In genomic region chr17:58335779-58336455, GRCh38 we compare ENCODE assay signal across 9 cellular contexts. TPM values are rescaled to one million over a fixed set of nuclear protein-coding genes. Genes with fewer than 3 reads are reported as not detected.
DNase-seq lines count a peak whose midpoint lies in the region; ATAC-seq, FAIRE-seq and TF ChIP-seq lines count a peak whose summit lies in the region.
"Had no signal": no experiment of that assay in that cellular context is flagged by ENCODE, and none has a peak within 500 bp of the region (broad histone marks: within the 10 kb centered on the region; RNA-seq: fewer than 3 reads in every experiment).

No MANE protein-coding gene starts in this region.

- peak overlapping the region; percentile 99 for H3K4me3 ChIP-seq in mononuclear cell (ENCODE audit: low read length)
- peak overlapping the region; percentile 25 for H3K4me3 ChIP-seq in upper lobe of right lung

- DNase-seq in GM18507 (ENCODE audit: extremely low spot score, insufficient read length, low read depth) (no peak), NOMO-1 treated with DMSO at 0.1 percent for 48 hours (lab: John Stamatoyannopoulos, UW; ENCODE audit: unreplicated experiment) (peak; percentile 93), upper lobe of right lung (peak; percentile 61), NCI-H82 treated with DMSO at 0.1 percent for 48 hours (lab: John Stamatoyannopoulos, UW; ENCODE audit: unreplicated experiment) (no peak), NCI-H524 (lab: John Stamatoyannopoulos, UW) (no peak)
- peak; percentile 77 for DNase-seq in activated T-helper 1 cell treated with anti-CD3 and anti-CD28 coated beads, Interleukin-12 subunit alpha, Interleukin-12 subunit beta, Interleukin-2, Interleukin-4 antibody, amounts not matched to agents 30 ng/mL and 10 ng/mL and 1 ng/mL, durations not matched to agents 14 hours and 24 hours and 36 hours (ENCODE audit: low spot score)

- H3K27ac Mint-ChIP-seq in activated T-helper 1 cell treated with anti-CD3 and anti-CD28 coated beads, Interleukin-12 subunit alpha, Interleukin-12 subunit beta, Interleukin-2, Interleukin-4 antibody, amounts not matched to agents 30 ng/mL and 10 ng/mL and 1 ng/mL, durations not matched to agents 14 hours and 24 hours and 36 hours, result peak overlapping the region; percentile 99

- H3K4me1 Mint-ChIP-seq in activated T-helper 1 cell treated with anti-CD3 and anti-CD28 coated beads, Interleukin-12 subunit alpha, Interleukin-12 subunit beta, Interleukin-2, Interleukin-4 antibody, amounts not matched to agents 30 ng/mL and 10 ng/mL and 1 ng/mL, durations not matched to agents 14 hours and 24 hours and 36 hours (ENCODE audit: low read depth), result peaks cover 50% of the 10 kb centered on the region

- H3K27me3 ChIP-seq in mononuclear cell (ENCODE audit: insufficient read depth, low read length), result no peaks in the 10 kb centered on the region
- no peaks in the 10 kb centered on the region for H3K27me3 ChIP-seq in upper lobe of right lung

- H3K4me3 Mint-ChIP-seq in activated T-helper 1 cell treated with anti-CD3 and anti-CD28 coated beads, Interleukin-12 subunit alpha, Interleukin-12 subunit beta, Interleukin-2, Interleukin-4 antibody, amounts not matched to agents 30 ng/mL and 10 ng/mL and 1 ng/mL, durations not matched to agents 14 hours and 24 hours and 36 hours, result peak overlapping the region; percentile 100

- H3K4me1 ChIP-seq in mononuclear cell (ENCODE audit: insufficient read depth, low read length) (peaks cover 73% of the 10 kb centered on the region), upper lobe of right lung (peaks cover 42% of the 10 kb centered on the region)

- H3K9me3 Mint-ChIP-seq in activated T-helper 1 cell treated with anti-CD3 and anti-CD28 coated beads, Interleukin-12 subunit alpha, Interleukin-12 subunit beta, Interleukin-2, Interleukin-4 antibody, amounts not matched to agents 30 ng/mL and 10 ng/mL and 1 ng/mL, durations not matched to agents 14 hours and 24 hours and 36 hours, result no peaks in the 10 kb centered on the region

- peak overlapping the region; percentile 92 for H3K27ac ChIP-seq in upper lobe of right lung

- peaks cover 2% of the 10 kb centered on the region for H3K27me3 Mint-ChIP-seq in activated T-helper 1 cell treated with anti-CD3 and anti-CD28 coated beads, Interleukin-12 subunit alpha, Interleukin-12 subunit beta, Interleukin-2, Interleukin-4 antibody, amounts not matched to agents 30 ng/mL and 10 ng/mL and 1 ng/mL, durations not matched to agents 14 hours and 24 hours and 36 hours (ENCODE audit: insufficient read depth)

- ATAC-seq in upper lobe of right lung (no peak), esophagus mucosa (no peak)

- H3K9me3 ChIP-seq in mononuclear cell (ENCODE audit: low read depth, low read length) (no peaks in the 10 kb centered on the region), upper lobe of right lung (no peaks in the 10 kb centered on the region)

- no peaks in the 10 kb centered on the region for H3K36me3 ChIP-seq in upper lobe of right lung

- intact Hi-C loops in activated T-helper 1 cell treated with anti-CD3 and anti-CD28 coated beads, Interleukin-12 subunit alpha, Interleukin-12 subunit beta, Interleukin-2, Interleukin-4 antibody, amounts not matched to agents 30 ng/mL and 10 ng/mL and 1 ng/mL, durations not matched to agents 14 hours and 24 hours and 36 hours (cut with micrococcal nuclease), result loop anchor here (1.0 to 10.0 kb wide), 4 partner anchors 8 to 1501 kb away; partner anchors contain the start of genes RAD51C and TEX14
- intact Hi-C loops in upper lobe of right lung (cut with DNase I), result no loop called here

- no peak for TF ChIP-seq CTCF in upper lobe of right lung (IDR thresholded peaks at IDR 0.05)

- FAIRE-seq in GM18507 (lab: Jason Lieb, UNC), result peak; percentile 92
- FAIRE-seq: islet of Langerhans had no signal

- peaks cover 32% of the 10 kb centered on the region for H3K36me3 Mint-ChIP-seq in activated T-helper 1 cell treated with anti-CD3 and anti-CD28 coated beads, Interleukin-12 subunit alpha, Interleukin-12 subunit beta, Interleukin-2, Interleukin-4 antibody, amounts not matched to agents 30 ng/mL and 10 ng/mL and 1 ng/mL, durations not matched to agents 14 hours and 24 hours and 36 hours (ENCODE audit: low read depth)

RNA-seq across cellular contexts. Expression of gene TSPOAP1, which starts 7.3 kb away (rescaled TPM):
- 31.4 and 35.1 TPM in 2 replicates for total RNA-seq in activated T-helper 1 cell treated with anti-CD3 and anti-CD28 coated beads, Interleukin-12 subunit alpha, Interleukin-12 subunit beta, Interleukin-2, Interleukin-4 antibody, amounts not matched to agents 30 ng/mL and 10 ng/mL and 1 ng/mL, durations not matched to agents 14 hours and 24 hours and 36 hours
- total RNA-seq in mononuclear cell (22.4 TPM), upper lobe of right lung (21.0 TPM), esophagus mucosa (2.6 TPM)

RNA-seq across cellular contexts. Expression of gene SUPT4H1, which starts 16.1 kb away (rescaled TPM):
- total RNA-seq in activated T-helper 1 cell treated with anti-CD3 and anti-CD28 coated beads, Interleukin-12 subunit alpha, Interleukin-12 subunit beta, Interleukin-2, Interleukin-4 antibody, amounts not matched to agents 30 ng/mL and 10 ng/mL and 1 ng/mL, durations not matched to agents 14 hours and 24 hours and 36 hours, result 138 and 142 TPM in 2 replicates
- total RNA-seq in mononuclear cell, result 65.3 TPM
- 82.4 TPM for total RNA-seq in upper lobe of right lung
- 58.3 TPM for total RNA-seq in esophagus mucosa

RNA-seq across cellular contexts. Expression of gene MPO, which starts 55.2 kb away (rescaled TPM):
- total RNA-seq in activated T-helper 1 cell treated with anti-CD3 and anti-CD28 coated beads, Interleukin-12 subunit alpha, Interleukin-12 subunit beta, Interleukin-2, Interleukin-4 antibody, amounts not matched to agents 30 ng/mL and 10 ng/mL and 1 ng/mL, durations not matched to agents 14 hours and 24 hours and 36 hours, result not detected in 2 replicates
- total RNA-seq in mononuclear cell (0.42 TPM), upper lobe of right lung (0.35 TPM), esophagus mucosa (not detected)

Comparison
In these comparisons a context has a peak if more than half of its experiments do, and no peak if none do; other contexts are left out.
1. DNase-seq: peak in NOMO-1 treated with DMSO at 0.1 percent for 48 hours (single experiment), activated T-helper 1 cell treated with anti-CD3 and anti-CD28 coated beads, Interleukin-12 subunit alpha, Interleukin-12 subunit beta, Interleukin-2, Interleukin-4 antibody, amounts not matched to agents 30 ng/mL and 10 ng/mL and 1 ng/mL, durations not matched to agents 14 hours and 24 hours and 36 hours (single experiment) and upper lobe of right lung (single experiment); none in GM18507 (single experiment), NCI-H82 treated with DMSO at 0.1 percent for 48 hours (single experiment) and NCI-H524 (0 of 2).